1 cellular context compared by ENCODE assay signal in genomic region chr19:8361921-8362793, GRCh38.
TF ChIP-seq lines count a peak whose summit lies in the region.

No MANE protein-coding gene starts in this region.

TF ChIP-seq in K562, 482 proteins besides CTCF, POLR2A, EP300 and RAD21:
- no peak for TF ChIP-seq PATZ1 (CRISPR knock-in tag; IDR thresholded peaks at IDR 0.05; ENCODE audit: borderline replicate concordance)
- TF ChIP-seq PBX2 (CRISPR knock-in tag; IDR thresholded peaks at IDR 0.05; ENCODE audit: low read depth) = no peak
- peak; percentile 40; the same call in 1 of the 2 replicates for TF ChIP-seq PBX2 (tag; conservative IDR thresholded peaks at IDR 0.05; ENCODE audit: low read depth)
- no peak for TF ChIP-seq KAT7 (CRISPR knock-in tag; IDR thresholded peaks at IDR 0.05; ENCODE audit: borderline replicate concordance)
- TF ChIP-seq NFIC (IDR thresholded peaks at IDR 0.05) = peak; percentile 53
- no peak for TF ChIP-seq ETV5 (CRISPR knock-in tag; IDR thresholded peaks at IDR 0.05; ENCODE audit: low read depth)
- no peak for TF ChIP-seq BCOR (IDR thresholded peaks at IDR 0.05)
- peak; percentile 64 for TF ChIP-seq PKNOX1 (IDR thresholded peaks at IDR 0.05)
- no peak for TF ChIP-seq TOE1 (IDR thresholded peaks at IDR 0.05; ENCODE audit: borderline replicate concordance)
- no peak for TF ChIP-seq TOE1 (CRISPR knock-in tag; IDR thresholded peaks at IDR 0.05; ENCODE audit: borderline replicate concordance, low read depth)
- TF ChIP-seq SIN3B (IDR thresholded peaks at IDR 0.05; ENCODE audit: low read depth) = no peak
- no peak for TF ChIP-seq ZNF778 (CRISPR knock-in tag; IDR thresholded peaks at IDR 0.05)
- no peak for TF ChIP-seq ARHGAP35 (IDR thresholded peaks at IDR 0.05; ENCODE audit: partially characterized antibody)
- TF ChIP-seq STAG1 (CRISPR knock-in tag; IDR thresholded peaks at IDR 0.05; ENCODE audit: borderline replicate concordance) = no peak
- TF ChIP-seq ZNF24 (IDR thresholded peaks at IDR 0.05) = 0 out of 2 replicates have a peak, but pooled peaks have one; percentile 22
- TF ChIP-seq ZKSCAN1 (IDR thresholded peaks at IDR 0.05; ENCODE audit: low read depth, low read length) = no peak
- TF ChIP-seq HOMEZ (CRISPR knock-in tag; IDR thresholded peaks at IDR 0.05) = no peak
- no peak for TF ChIP-seq NCOA1 (IDR thresholded peaks at IDR 0.05; ENCODE audit: low read depth)
- TF ChIP-seq SRF (CRISPR knock-in tag; IDR thresholded peaks at IDR 0.05) = no peak
